Comparison of ENCODE assay signal across 17 cellular contexts in genomic region chr15:65659502-65660052, GRCh38.
"Had no signal": no experiment of that assay in that cellular context is flagged by ENCODE, and none has a peak within 500 bp of the region (broad histone marks: within the 10 kb centered on the region; RNA-seq: fewer than 3 reads in every experiment).

No MANE protein-coding gene starts in this region.

- H3K4me1 ChIP-seq: body of pancreas, gastrocnemius medialis, heart left ventricle, sigmoid colon, transverse colon had no signal

- H3K4me3 Mint-ChIP-seq: naive thymus-derived CD4-positive, alpha-beta T cell had no signal

- H3K36me3 ChIP-seq: ovary had no signal

- ATAC-seq: activated CD4-positive, CD25-positive, alpha-beta regulatory T cell treated with anti-CD3 and anti-CD28 coated beads, Interleukin-2, amount 50 U/mL, for 24 hours; body of pancreas; gastrocnemius medialis; heart left ventricle; naive thymus-derived CD4-positive, alpha-beta T cell had no signal

- H3K4me1 Mint-ChIP-seq: naive thymus-derived CD4-positive, alpha-beta T cell had no signal

- H3K9me3 ChIP-seq: body of pancreas, gastrocnemius medialis, heart left ventricle, ovary, sigmoid colon, transverse colon had no signal

- DNase-seq: activated CD4-positive, alpha-beta T cell treated with anti-CD3 and anti-CD28 coated beads, Interleukin-2, amount 50 U/mL, for 1 hour; activated naive CD4-positive, alpha-beta T cell treated with anti-CD3 and anti-CD28 coated beads, Interleukin-2, amount 50 U/mL, for 16 hours; amygdala; body of pancreas; central memory CD4-positive, alpha-beta T cell; cortex of kidney; effector CD4-positive, alpha-beta T cell; gastrocnemius medialis; heart left ventricle; naive thymus-derived CD4-positive, alpha-beta T cell; ovary; sigmoid colon; stimulated activated CD4-positive, alpha-beta T cell treated with anti-CD3 and anti-CD28 coated beads, Interleukin-1b, Interleukin-23, amount 100 ng/mL, for 48 hours; T-helper 9 cell; transverse colon had no signal

- FAIRE-seq: endothelial cell of umbilical vein had no signal

- H3K27me3 Mint-ChIP-seq: naive thymus-derived CD4-positive, alpha-beta T cell had no signal

- H3K27me3 ChIP-seq: body of pancreas, gastrocnemius medialis, heart left ventricle, ovary, sigmoid colon, transverse colon had no signal

- H3K4me3 ChIP-seq: body of pancreas, gastrocnemius medialis, heart left ventricle, ovary, sigmoid colon, transverse colon had no signal

- H3K9me3 Mint-ChIP-seq: naive thymus-derived CD4-positive, alpha-beta T cell had no signal

- H3K27ac ChIP-seq: body of pancreas, gastrocnemius medialis, heart left ventricle, ovary, sigmoid colon, transverse colon had no signal
